In genomic region chr1:6979003-6979577, GRCh38 we compare ENCODE assay signal across 24 cellular contexts.
"Had no signal": no experiment of that assay in that cellular context is flagged by ENCODE, and none has a peak within 500 bp of the region (broad histone marks: within the 10 kb centered on the region; RNA-seq: fewer than 3 reads in every experiment).

No MANE protein-coding gene starts in this region.

- H3K27ac ChIP-seq: colonic mucosa, left lung, lower lobe of right lung, pancreas, psoas muscle, sigmoid colon, suprapubic skin, tibial artery had no signal

- H3K9me3 ChIP-seq: colonic mucosa, left lung, lower lobe of right lung, pancreas, psoas muscle, sigmoid colon, suprapubic skin, tibial artery had no signal

- H3K4me1 ChIP-seq: colonic mucosa, left lung, lower lobe of right lung, pancreas, sigmoid colon, suprapubic skin, tibial artery had no signal

- H3K4me3 ChIP-seq: colonic mucosa, left lung, lower lobe of right lung, pancreas, psoas muscle, sigmoid colon, suprapubic skin, tibial artery had no signal

- H3K9me3 Mint-ChIP-seq: activated T-cell treated with anti-CD3 and anti-CD28 coated beads, Interleukin-2, amount 50 U/mL, for 72 hours had no signal

- H3K36me3 Mint-ChIP-seq: activated naive CD8-positive, alpha-beta T cell; stimulated activated memory B cell treated with anti-CD40 and anti-IgM and Interleukin-4, amounts not matched to agents 10 μg/mL and 1 μg/mL and 100 μg/mL, for 72 hours had no signal

- H3K27me3 ChIP-seq: colonic mucosa, left lung, pancreas, sigmoid colon had no signal

- H3K4me1 Mint-ChIP-seq: stimulated activated memory B cell treated with anti-CD40 and anti-IgM and Interleukin-4, amounts not matched to agents 10 μg/mL and 1 μg/mL and 100 μg/mL, for 72 hours had no signal

- H3K27me3 Mint-ChIP-seq: stimulated activated memory B cell treated with anti-CD40 and anti-IgM and Interleukin-4, amounts not matched to agents 10 μg/mL and 1 μg/mL and 100 μg/mL, for 72 hours had no signal

- ATAC-seq: activated T-cell treated with anti-CD3 and anti-CD28 coated beads, Interleukin-2, amount 50 U/mL, for 72 hours; left lung; lower lobe of right lung; pancreas; psoas muscle; stimulated activated memory B cell treated with anti-CD40 and anti-IgM and Interleukin-4, amounts not matched to agents 10 μg/mL and 1 μg/mL and 100 μg/mL, for 72 hours; stimulated activated naive CD8-positive, alpha-beta T cell treated with anti-CD3 and anti-CD28 coated beads, Interleukin-15, amount 100 ng/mL, for 72 hours had no signal

- H3K27ac Mint-ChIP-seq: activated naive CD8-positive, alpha-beta T cell; activated T-cell treated with anti-CD3 and anti-CD28 coated beads, Interleukin-2, amount 50 U/mL, for 72 hours; nephron; stimulated activated memory B cell treated with anti-CD40 and anti-IgM and Interleukin-4, amounts not matched to agents 10 μg/mL and 1 μg/mL and 100 μg/mL, for 72 hours had no signal

- H3K36me3 ChIP-seq: colonic mucosa, left lung, lower lobe of right lung, pancreas, sigmoid colon, suprapubic skin, tibial artery had no signal

- DNase-seq: activated CD4-positive, alpha-beta T cell treated with anti-CD3 and anti-CD28 coated beads for 4 hours; activated CD4-positive, alpha-beta T cell treated with anti-CD3 and anti-CD28 coated beads, Interleukin-2, amount 50 U/mL, for 4 hours; activated naive CD4-positive, alpha-beta T cell; activated T-cell treated with anti-CD3 and anti-CD28 coated beads for 4 hours; activated T-cell treated with anti-CD3 and anti-CD28 coated beads, Interleukin-2, amount 50 U/mL, for 72 hours; anterior cingulate cortex; colonic mucosa; effector CD8-positive, alpha-beta T cell; left lung; lower lobe of right lung; mesenchymal stem cell; pancreas; psoas muscle; sigmoid colon; small intestine; stimulated activated CD4-positive, alpha-beta T cell treated with anti-CD3 and anti-CD28 coated beads, Interleukin-4, amount 100 ng/mL, for 24 hours; stimulated activated CD8-positive, alpha-beta memory T cell treated with anti-CD3 and anti-CD28 coated beads, Interleukin-4, amount 100 ng/mL, for 48 hours; stimulated activated naive CD8-positive, alpha-beta T cell treated with anti-CD3 and anti-CD28 coated beads, Interleukin-15, amount 100 ng/mL, for 72 hours; T-helper 1 cell; tibial artery had no signal

- H3K4me3 Mint-ChIP-seq: activated naive CD8-positive, alpha-beta T cell; activated T-cell treated with anti-CD3 and anti-CD28 coated beads, Interleukin-2, amount 50 U/mL, for 72 hours; nephron; stimulated activated memory B cell treated with anti-CD40 and anti-IgM and Interleukin-4, amounts not matched to agents 10 μg/mL and 1 μg/mL and 100 μg/mL, for 72 hours; stimulated activated naive CD8-positive, alpha-beta T cell treated with anti-CD3 and anti-CD28 coated beads, Interleukin-15, amount 100 ng/mL, for 72 hours had no signal
